In genomic region chr18:3219621-3220335, GRCh38 we compare ENCODE assay signal across 1 cellular context.
TF ChIP-seq lines count a peak whose summit lies in the region.

Gene MYOM1 (minus strand): TSS chr18:3219968. CDS start chr18:3215223, 4,745 bp downstream.

TF ChIP-seq in IMR-90, 13 proteins besides CTCF, POLR2A, EP300 and RAD21 (continued from another document):
- TF ChIP-seq, protein P1, sequence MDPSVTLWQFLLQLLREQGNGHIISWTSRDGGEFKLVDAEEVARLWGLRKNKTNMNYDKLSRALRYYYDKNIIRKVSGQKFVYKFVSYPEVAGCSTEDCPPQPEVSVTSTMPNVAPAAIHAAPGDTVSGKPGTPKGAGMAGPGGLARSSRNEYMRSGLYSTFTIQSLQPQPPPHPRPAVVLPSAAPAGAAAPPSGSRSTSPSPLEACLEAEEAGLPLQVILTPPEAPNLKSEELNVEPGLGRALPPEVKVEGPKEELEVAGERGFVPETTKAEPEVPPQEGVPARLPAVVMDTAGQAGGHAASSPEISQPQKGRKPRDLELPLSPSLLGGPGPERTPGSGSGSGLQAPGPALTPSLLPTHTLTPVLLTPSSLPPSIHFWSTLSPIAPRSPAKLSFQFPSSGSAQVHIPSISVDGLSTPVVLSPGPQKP (IDR thresholded peaks at IDR 0.05; ENCODE audit: borderline replicate concordance, low read depth, low read length), result no peak
- TF ChIP-seq CHD1 (IDR thresholded peaks at IDR 0.05; ENCODE audit: low read depth, low read length) (no peak), MXI1 (IDR thresholded peaks at IDR 0.05; ENCODE audit: borderline replicate concordance, low read depth, low read length) (no peak), MAFK (IDR thresholded peaks at IDR 0.05; ENCODE audit: low read depth, low read length) (no peak), MAZ (IDR thresholded peaks at IDR 0.05; ENCODE audit: borderline replicate concordance, low read depth, low read length) (no peak), USF2 (IDR thresholded peaks at IDR 0.05; ENCODE audit: low read depth, low read length) (no peak), NFE2L2 (IDR thresholded peaks at IDR 0.05; ENCODE audit: low read depth, low read length) (no peak), RCOR1 (IDR thresholded peaks at IDR 0.05; ENCODE audit: insufficient replicate concordance, low read length) (no peak), RFX5 (IDR thresholded peaks at IDR 0.05; ENCODE audit: low read depth, low read length) (no peak), FOS (IDR thresholded peaks at IDR 0.05; ENCODE audit: low read depth, low read length) (no peak)
